In the genomic region with DNA sequence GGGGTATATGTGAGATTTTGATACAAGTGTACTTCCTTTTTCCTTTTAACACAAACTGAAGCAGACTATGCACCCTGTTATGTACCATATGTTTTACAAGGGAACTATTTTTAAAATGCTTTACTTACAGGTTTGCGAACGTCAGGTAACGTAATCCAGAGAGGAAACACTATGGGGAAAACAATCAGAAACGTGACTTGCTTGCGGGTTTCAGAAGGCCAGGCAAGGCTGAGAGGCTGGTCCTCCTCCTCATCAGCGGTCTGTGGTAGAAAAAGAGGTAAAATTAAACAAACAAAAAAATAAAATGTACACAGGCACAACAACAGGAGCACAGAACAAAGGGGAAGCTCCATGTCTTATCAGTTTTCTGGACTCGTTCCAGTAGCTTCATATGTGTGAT, we compare ENCODE assay signal across 27 cellular contexts.
"Had no signal": no experiment of that assay in that cellular context is flagged by ENCODE, and none has a peak within 500 bp of the region (broad histone marks: within the 10 kb centered on the region; RNA-seq: fewer than 3 reads in every experiment).

No MANE protein-coding gene starts in this region.

- H3K4me3 ChIP-seq: gastrocnemius medialis, left ventricle myocardium inferior, lung, neural progenitor cell, psoas muscle, sigmoid colon, vagina had no signal

- H3K4me1 Mint-ChIP-seq: central memory CD8-positive, alpha-beta T cell; stimulated activated naive CD8-positive, alpha-beta T cell treated with anti-CD3 and anti-CD28 coated beads, Interleukin-15, amount 100 ng/mL, for 72 hours had no signal

- H3K79me2 ChIP-seq: parathyroid adenoma had no signal

- H3K4me1 ChIP-seq: gastrocnemius medialis, parathyroid adenoma, psoas muscle, vagina had no signal

- H3K4me3 Mint-ChIP-seq: activated naive CD8-positive, alpha-beta T cell; central memory CD8-positive, alpha-beta T cell; dendritic cell treated with granulocyte-macrophage colony-stimulating factor and Interleukin-4, amounts not matched to agents 40 ng/mL and 50 ng/mL, for 4 days; natural killer cell; neural progenitor cell; stimulated activated memory B cell treated with anti-CD40 and anti-IgM and Interleukin-4, amounts not matched to agents 10 μg/mL and 1 μg/mL and 100 μg/mL, for 72 hours; stimulated activated naive CD8-positive, alpha-beta T cell treated with anti-CD3 and anti-CD28 coated beads, Interleukin-15, amount 100 ng/mL, for 72 hours; type B pancreatic cell had no signal

- H3K36me3 ChIP-seq: gastrocnemius medialis, left ventricle myocardium inferior, neural progenitor cell, sigmoid colon, vagina had no signal

- H3K4me2 ChIP-seq: neural progenitor cell had no signal

- H2AFZ ChIP-seq: neural progenitor cell, parathyroid adenoma had no signal

- H3K9me3 ChIP-seq: gastrocnemius medialis, psoas muscle, sigmoid colon, vagina had no signal

- H3K27me3 Mint-ChIP-seq: dendritic cell treated with granulocyte-macrophage colony-stimulating factor and Interleukin-4, amounts not matched to agents 40 ng/mL and 50 ng/mL, for 4 days; stimulated activated memory B cell treated with anti-CD40 and anti-IgM and Interleukin-4, amounts not matched to agents 10 μg/mL and 1 μg/mL and 100 μg/mL, for 72 hours had no signal

- H3K27me3 ChIP-seq: gastrocnemius medialis, neural progenitor cell, sigmoid colon, vagina had no signal

- H3K27ac Mint-ChIP-seq: activated naive CD8-positive, alpha-beta T cell; dendritic cell treated with granulocyte-macrophage colony-stimulating factor and Interleukin-4, amounts not matched to agents 40 ng/mL and 50 ng/mL, for 4 days; natural killer cell; neural progenitor cell; stimulated activated memory B cell treated with anti-CD40 and anti-IgM and Interleukin-4, amounts not matched to agents 10 μg/mL and 1 μg/mL and 100 μg/mL, for 72 hours; stimulated activated naive CD8-positive, alpha-beta T cell treated with anti-CD3 and anti-CD28 coated beads, Interleukin-15, amount 100 ng/mL, for 72 hours; type B pancreatic cell had no signal

- ATAC-seq: gastrocnemius medialis; natural killer cell; psoas muscle; stimulated activated memory B cell treated with anti-CD40 and anti-IgM and Interleukin-4, amounts not matched to agents 10 μg/mL and 1 μg/mL and 100 μg/mL, for 72 hours; stimulated activated naive CD8-positive, alpha-beta T cell treated with anti-CD3 and anti-CD28 coated beads, Interleukin-15, amount 100 ng/mL, for 72 hours had no signal

- H3K9ac ChIP-seq: neural progenitor cell, parathyroid adenoma had no signal

- H3K36me3 Mint-ChIP-seq: activated naive CD8-positive, alpha-beta T cell; natural killer cell; neural progenitor cell; type B pancreatic cell had no signal

- DNase-seq: activated CD4-positive, alpha-beta T cell treated with anti-CD3 and anti-CD28 coated beads for 4 hours; activated CD4-positive, alpha-beta T cell treated with anti-CD3 and anti-CD28 coated beads, Interleukin-2, amount 50 U/mL, for 4 hours; activated effector memory CD4-positive, alpha-beta T cell treated with Interleukin-2 at 50 U/mL for 16 hours; activated naive CD4-positive, alpha-beta T cell treated with Interleukin-2 at 50 U/mL for 16 hours; anterior cingulate cortex; effector CD8-positive, alpha-beta T cell; gastrocnemius medialis; glutamatergic neuron; left ventricle myocardium inferior; mesendoderm; natural killer cell; occipital lobe; psoas muscle; sigmoid colon; small intestine; stimulated activated CD4-positive, alpha-beta T cell treated with anti-CD3 and anti-CD28 coated beads, Interleukin-4, amount 100 ng/mL, for 24 hours; stimulated activated naive CD8-positive, alpha-beta T cell treated with anti-CD3 and anti-CD28 coated beads, Interleukin-15, amount 100 ng/mL, for 72 hours; substantia nigra had no signal

- H3K27ac ChIP-seq: gastrocnemius medialis, left ventricle myocardium inferior, neural progenitor cell, parathyroid adenoma, psoas muscle, sigmoid colon, vagina had no signal
